ENCODE assay signal across 21 cellular contexts in genomic region chr12:67579662-67580003, GRCh38.
DNase-seq lines count a peak whose midpoint lies in the region; TF ChIP-seq lines count a peak whose summit lies in the region.
"Had no signal": no experiment of that assay in that cellular context is flagged by ENCODE, and none has a peak within 500 bp of the region (broad histone marks: within the 10 kb centered on the region; RNA-seq: fewer than 3 reads in every experiment).

No MANE protein-coding gene starts in this region.

- BruUV-seq in Calu3 (replicated peaks; lab: Mats Ljungman, UMichigan): no TSS peak

- peaks cover 22% of the 10 kb centered on the region for H3K4me1 Mint-ChIP-seq in T-helper 2 cell treated with Interferon-gamma antibody and Interleukin-4, amounts not matched to agents 5 μg/mL and 100 μg/mL, for 36 hours (ENCODE audit: low read depth)
- H3K4me1 Mint-ChIP-seq in CD4-positive, alpha-beta memory T cell: peaks cover 41 to 67% (median 51%) of the 10 kb centered on the region in 4 donors
- peaks cover 23% of the 10 kb centered on the region for H3K4me1 Mint-ChIP-seq in activated CD4-positive, alpha-beta memory T cell treated with anti-CD3 and anti-CD28 coated beads, Interleukin-2, amount 10 ng/mL, durations not matched to agents 7 days and 5 days
- H3K4me1 Mint-ChIP-seq in immature natural killer cell: peaks cover 39 to 45% of the 10 kb centered on the region in 2 donors
- H3K4me1 Mint-ChIP-seq in Calu3 (ENCODE audit: low read depth, unreplicated experiment): peaks cover 13% of the 10 kb centered on the region
- H3K4me1 Mint-ChIP-seq: H9 had no signal

- H3K27me3 ChIP-seq in CD4-positive, alpha-beta memory T cell (ENCODE audit: insufficient read depth, low read length): no peaks in the 10 kb centered on the region
- H3K27me3 ChIP-seq: SJCRH30, upper lobe of right lung had no signal

- CTCF ChIA-PET in CD4-positive, alpha-beta memory T cell (lab: Charles Lee; ENCODE audit: partially characterized antibody): interaction anchor here (0.9 to 4.6 kb wide), 15 partner anchors 12 to 363 kb away, joined by 3 to 23 read pairs (median 8); partner anchors contain the start of gene DYRK2
- CTCF ChIA-PET in activated CD4-positive, alpha-beta memory T cell treated with anti-CD3 and anti-CD28 coated beads, Interleukin-2, amount 10 ng/mL, durations not matched to agents 7 days and 5 days (lab: Charles Lee): interaction anchor here (0.7 to 1.1 kb wide), 3 partner anchors 9 to 363 kb away, joined by 3 read pairs; partner anchors contain the start of gene DYRK2
- CTCF ChIA-PET in Calu3 (lab: Charles Lee): interaction anchor here (0.6 to 1.3 kb wide), 2 partner anchors 11 to 16 kb away, joined by 3 to 7 read pairs; no protein-coding TSS in a partner anchor

- peaks cover 35% of the 10 kb centered on the region for H3K27me3 Mint-ChIP-seq in T-helper 2 cell treated with Interferon-gamma antibody and Interleukin-4, amounts not matched to agents 5 μg/mL and 100 μg/mL, for 36 hours (ENCODE audit: low read depth)
- no peaks in the 10 kb centered on the region for H3K27me3 Mint-ChIP-seq in CD4-positive, alpha-beta memory T cell
- H3K27me3 Mint-ChIP-seq in activated CD4-positive, alpha-beta memory T cell treated with anti-CD3 and anti-CD28 coated beads, Interleukin-2, amount 10 ng/mL, durations not matched to agents 7 days and 5 days: peaks cover 14% of the 10 kb centered on the region
- H3K27me3 Mint-ChIP-seq in immature natural killer cell (ENCODE audit: low read depth in 3 of 3) (peaks cover 2 to 3% (median 2%) of the 10 kb centered on the region in 3 donors), Calu3 (ENCODE audit: unreplicated experiment) (no peaks in the 10 kb centered on the region)

- TF ChIP-seq CTCF in Calu3 (IDR thresholded peaks at IDR 0.05; ENCODE audit: unreplicated experiment): no peak

- DNase-seq in T-helper 2 cell treated with Interferon-gamma antibody and Interleukin-4, amounts not matched to agents 5 μg/mL and 100 μg/mL, for 36 hours (ENCODE audit: low spot score): no peak
- DNase-seq in T-helper 2 cell (no peak), immature natural killer cell (no peak), SW 1271 (lab: John Stamatoyannopoulos, UW) (no peak), hepatic stellate cell (ENCODE audit: low spot score) (no peak), Calu3 (no peak)
- no peak for DNase-seq in CD4-positive, alpha-beta memory T cell
- no peak for DNase-seq in activated CD4-positive, alpha-beta memory T cell treated with anti-CD3 and anti-CD28 coated beads, Interleukin-2, amount 10 ng/mL, durations not matched to agents 7 days and 5 days
- DNase-seq: 8988T; COR-L47; H9; Karpas-422; NCI-H1694 treated with DMSO at 0.1 percent for 48 hours; NCI-H2171; NCI-H524 treated with DMSO at 0.1 percent for 48 hours; psoas muscle; stimulated activated CD8-positive, alpha-beta memory T cell treated with anti-CD3 and anti-CD28 coated beads, Interleukin-4, amount 100 ng/mL, for 48 hours; substantia nigra; upper lobe of right lung had no signal

- peak overlapping the region; percentile 78 for H3K27ac Mint-ChIP-seq in T-helper 2 cell treated with Interferon-gamma antibody and Interleukin-4, amounts not matched to agents 5 μg/mL and 100 μg/mL, for 36 hours
- H3K27ac Mint-ChIP-seq in CD4-positive, alpha-beta memory T cell: peak overlapping the region; percentile 55 to 89 (median 82)
- peak overlapping the region; percentile 84 for H3K27ac Mint-ChIP-seq in activated CD4-positive, alpha-beta memory T cell treated with anti-CD3 and anti-CD28 coated beads, Interleukin-2, amount 10 ng/mL, durations not matched to agents 7 days and 5 days
- peak overlapping the region; percentile 81 to 93 (median 88) for H3K27ac Mint-ChIP-seq in immature natural killer cell
- H3K27ac Mint-ChIP-seq in Calu3 (ENCODE audit: unreplicated experiment): no peak overlapping the region
- H3K27ac Mint-ChIP-seq: H9 had no signal

- H3K36me3 ChIP-seq in CD4-positive, alpha-beta memory T cell (ENCODE audit: insufficient read depth, low read length): no peaks in the 10 kb centered on the region
- H3K36me3 ChIP-seq: SJCRH30, upper lobe of right lung had no signal

- POLR2A ChIA-PET in CD4-positive, alpha-beta memory T cell (lab: Charles Lee; ENCODE audit: partially characterized antibody): interaction anchor here (0.7 to 7.1 kb wide), 27 partner anchors 10 to 596 kb away, joined by 3 to 84 read pairs (median 4); partner anchors contain the start of gene DYRK2
- POLR2A ChIA-PET in activated CD4-positive, alpha-beta memory T cell treated with anti-CD3 and anti-CD28 coated beads, Interleukin-2, amount 10 ng/mL, durations not matched to agents 7 days and 5 days (lab: Charles Lee): interaction anchor here (1.0 to 3.4 kb wide), 5 partner anchors 12 to 69 kb away, joined by 4 to 14 read pairs (median 7); partner anchors contain the start of gene DYRK2

- H3K4me3 ChIP-seq in CD4-positive, alpha-beta memory T cell (ENCODE audit: low read length in 2 of 2): no peak overlapping the region
- H3K4me3 ChIP-seq: GM12878, psoas muscle, SJCRH30, upper lobe of right lung had no signal

- no peak overlapping the region for H3K27ac ChIP-seq in CD4-positive, alpha-beta memory T cell (ENCODE audit: low read depth, low read length)
- H3K27ac ChIP-seq: psoas muscle, SJCRH30, upper lobe of right lung had no signal

- H3K4me1 ChIP-seq in CD4-positive, alpha-beta memory T cell (ENCODE audit: insufficient read depth, low read length): peaks cover 50% of the 10 kb centered on the region
- H3K4me1 ChIP-seq: psoas muscle, upper lobe of right lung had no signal

- intact Hi-C loops in CD4-positive, alpha-beta memory T cell (cut with micrococcal nuclease): loop anchor here (1.0 to 5.0 kb wide), 5 partner anchors 51 to 138 kb away; partner anchors contain the start of gene DYRK2
- intact Hi-C loops in Calu3 (cut with micrococcal nuclease; ENCODE audit: unreplicated experiment): no loop called here

- no peaks in the 10 kb centered on the region for H3K9me3 ChIP-seq in CD4-positive, alpha-beta memory T cell (ENCODE audit: control insufficient read depth in 1 of 2, low read length in 2 of 2)
- H3K9me3 ChIP-seq: psoas muscle, SJCRH30, upper lobe of right lung had no signal

- H3K36me3 Mint-ChIP-seq in T-helper 2 cell treated with Interferon-gamma antibody and Interleukin-4, amounts not matched to agents 5 μg/mL and 100 μg/mL, for 36 hours (ENCODE audit: low read depth): peaks cover 3% of the 10 kb centered on the region
- H3K36me3 Mint-ChIP-seq in CD4-positive, alpha-beta memory T cell: no peaks in the 10 kb centered on the region
- H3K36me3 Mint-ChIP-seq in activated CD4-positive, alpha-beta memory T cell treated with anti-CD3 and anti-CD28 coated beads, Interleukin-2, amount 10 ng/mL, durations not matched to agents 7 days and 5 days (ENCODE audit: low read depth): peaks cover 6% of the 10 kb centered on the region
- peaks cover 0 to 12% (median 4%) of the 10 kb centered on the region in 3 donors for H3K36me3 Mint-ChIP-seq in immature natural killer cell
- H3K36me3 Mint-ChIP-seq in Calu3 (ENCODE audit: insufficient read depth, unreplicated experiment): no peaks in the 10 kb centered on the region

- peaks cover 12% of the 10 kb centered on the region for H3K9me3 Mint-ChIP-seq in T-helper 2 cell treated with Interferon-gamma antibody and Interleukin-4, amounts not matched to agents 5 μg/mL and 100 μg/mL, for 36 hours
- peaks cover 0 to 2% (median 0%) of the 10 kb centered on the region in 8 donors for H3K9me3 Mint-ChIP-seq in CD4-positive, alpha-beta memory T cell
- peaks cover 7% of the 10 kb centered on the region for H3K9me3 Mint-ChIP-seq in activated CD4-positive, alpha-beta memory T cell treated with anti-CD3 and anti-CD28 coated beads, Interleukin-2, amount 10 ng/mL, durations not matched to agents 7 days and 5 days
- H3K9me3 Mint-ChIP-seq in immature natural killer cell (no peaks in the 10 kb centered on the region), Calu3 (ENCODE audit: low read depth, unreplicated experiment) (peaks cover 4% of the 10 kb centered on the region)
- H3K9me3 Mint-ChIP-seq: H9 had no signal

- H3K4me3 Mint-ChIP-seq in T-helper 2 cell treated with Interferon-gamma antibody and Interleukin-4, amounts not matched to agents 5 μg/mL and 100 μg/mL, for 36 hours: peak overlapping the region; percentile 66
- H3K4me3 Mint-ChIP-seq in CD4-positive, alpha-beta memory T cell: peak overlapping the region in 7 of 8 donors; percentile 75 to 89 (median 79)
- no peak overlapping the region for H3K4me3 Mint-ChIP-seq in activated CD4-positive, alpha-beta memory T cell treated with anti-CD3 and anti-CD28 coated beads, Interleukin-2, amount 10 ng/mL, durations not matched to agents 7 days and 5 days
- H3K4me3 Mint-ChIP-seq in immature natural killer cell (peak overlapping the region; percentile 62 to 87 (median 77)), Calu3 (ENCODE audit: low read depth, unreplicated experiment) (no peak overlapping the region)
- H3K4me3 Mint-ChIP-seq: H9 had no signal

Comparison
In these comparisons a context has a peak if more than half of its experiments do, and no peak if none do; other contexts are left out.
1. H3K4me3 Mint-ChIP-seq: peak in T-helper 2 cell treated with Interferon-gamma antibody and Interleukin-4, amounts not matched to agents 5 μg/mL and 100 μg/mL, for 36 hours (single experiment), CD4-positive, alpha-beta memory T cell (7 of 8) and immature natural killer cell (5 of 5); none in activated CD4-positive, alpha-beta memory T cell treated with anti-CD3 and anti-CD28 coated beads, Interleukin-2, amount 10 ng/mL, durations not matched to agents 7 days and 5 days (single experiment) and Calu3 (single experiment).